In genomic region chr15:92886815-92887214, GRCh38 we compare ENCODE assay signal across 10 cellular contexts. TPM values are rescaled to one million over a fixed set of nuclear protein-coding genes. Genes with fewer than 3 reads are reported as not detected.
A peak's percentile ranks its signal among the peaks of the same experiment; 100 is the strongest.
DNase-seq lines count a peak whose midpoint lies in the region; ATAC-seq and TF ChIP-seq lines count a peak whose summit lies in the region.
"Had no signal": no experiment of that assay in that cellular context is flagged by ENCODE, and none has a peak within 500 bp of the region (broad histone marks: within the 10 kb centered on the region; RNA-seq: fewer than 3 reads in every experiment).

No MANE protein-coding gene starts in this region.

- H3K27me3 Mint-ChIP-seq in activated naive CD4-positive, alpha-beta T cell treated with anti-CD3 and anti-CD28 coated beads, Interleukin-2, amount 10 ng/mL, durations not matched to agents 7 days and 5 days: peaks cover 6% of the 10 kb centered on the region
- no peaks in the 10 kb centered on the region for H3K27me3 Mint-ChIP-seq in memory B cell
- peaks cover 3% of the 10 kb centered on the region for H3K27me3 Mint-ChIP-seq in type B pancreatic cell

- intact Hi-C loops in body of pancreas (cut with DNase I): no loop called here

- H3K27ac ChIP-seq in body of pancreas (peak overlapping the region in 3 of 4 donors; percentile 9 to 100 (median 99)), WERI-Rb-1 (no peak overlapping the region)

- peak overlapping the region; percentile 97 for H3K4me3 Mint-ChIP-seq in activated naive CD4-positive, alpha-beta T cell treated with anti-CD3 and anti-CD28 coated beads, Interleukin-2, amount 10 ng/mL, durations not matched to agents 7 days and 5 days
- H3K4me3 Mint-ChIP-seq in memory B cell: no peak overlapping the region
- H3K4me3 Mint-ChIP-seq in type B pancreatic cell: peak overlapping the region; percentile 96

- peaks cover 51% of the 10 kb centered on the region for H3K4me1 Mint-ChIP-seq in activated naive CD4-positive, alpha-beta T cell treated with anti-CD3 and anti-CD28 coated beads, Interleukin-2, amount 10 ng/mL, durations not matched to agents 7 days and 5 days
- H3K4me1 Mint-ChIP-seq in memory B cell (peaks cover 30% of the 10 kb centered on the region), type B pancreatic cell (ENCODE audit: unreplicated experiment) (peaks cover 33% of the 10 kb centered on the region)

- H3K9me3 ChIP-seq in body of pancreas (no peaks in the 10 kb centered on the region), WERI-Rb-1 (ENCODE audit: severe bottlenecking) (no peaks in the 10 kb centered on the region)

- TF ChIP-seq POLR2A in body of pancreas (IDR thresholded peaks at IDR 0.05): no peak

- H3K27me3 ChIP-seq in body of pancreas (no peaks in the 10 kb centered on the region), WERI-Rb-1 (ENCODE audit: insufficient read depth, low read depth, severe bottlenecking) (no peaks in the 10 kb centered on the region)

- peaks cover 0 to 6% of the 10 kb centered on the region in 2 donors for H3K36me3 ChIP-seq in body of pancreas (replicated peaks in 1 of 2; ENCODE audit: insufficient read depth in 1 of 2, low read depth in 2 of 2)
- H3K36me3 ChIP-seq in WERI-Rb-1: peaks cover 81% of the 10 kb centered on the region

- TF ChIP-seq CTCF in body of pancreas (IDR thresholded peaks at IDR 0.05) (no peak), type B pancreatic cell (conservative IDR thresholded peaks at IDR 0.05) (no peak), WERI-Rb-1 (IDR thresholded peaks at IDR 0.05; ENCODE audit: low read depth, low read length) (no peak)

- H3K36me3 Mint-ChIP-seq in activated naive CD4-positive, alpha-beta T cell treated with anti-CD3 and anti-CD28 coated beads, Interleukin-2, amount 10 ng/mL, durations not matched to agents 7 days and 5 days: peaks cover 68% of the 10 kb centered on the region
- H3K36me3 Mint-ChIP-seq in memory B cell (peaks cover 25% of the 10 kb centered on the region), type B pancreatic cell (peaks cover 63% of the 10 kb centered on the region)

- DNase-seq in activated naive CD4-positive, alpha-beta T cell treated with anti-CD3 and anti-CD28 coated beads, Interleukin-2, amount 10 ng/mL, durations not matched to agents 7 days and 5 days: no peak
- DNase-seq in activated naive CD4-positive, alpha-beta T cell (lab: John Stamatoyannopoulos, UW): no peak
- DNase-seq in body of pancreas (no peak), memory B cell (ENCODE audit: low spot score in 2 of 2) (no peak), type B pancreatic cell (ENCODE audit: extremely low spot score, unreplicated experiment) (no peak), WERI-Rb-1 (no peak)
- DNase-seq: DMS 273 treated with DMSO at 0.1 percent for 48 hours had no signal

- 19 to 21% methylated on average over 8 of the region's 8 CpGs for WGBS in body of pancreas, 2 donors

- H3K27ac Mint-ChIP-seq in activated naive CD4-positive, alpha-beta T cell treated with anti-CD3 and anti-CD28 coated beads, Interleukin-2, amount 10 ng/mL, durations not matched to agents 7 days and 5 days: peak overlapping the region; percentile 99
- H3K27ac Mint-ChIP-seq in memory B cell: peak overlapping the region; percentile 51
- H3K27ac Mint-ChIP-seq in type B pancreatic cell: peak overlapping the region; percentile 71

- H3K9me3 Mint-ChIP-seq in activated naive CD4-positive, alpha-beta T cell treated with anti-CD3 and anti-CD28 coated beads, Interleukin-2, amount 10 ng/mL, durations not matched to agents 7 days and 5 days: no peaks in the 10 kb centered on the region
- H3K9me3 Mint-ChIP-seq in memory B cell (no peaks in the 10 kb centered on the region), type B pancreatic cell (no peaks in the 10 kb centered on the region)

- ATAC-seq in body of pancreas (no peak), memory B cell (ENCODE audit: low read depth) (no peak), GM21526 (IDR thresholded peaks at IDR 0.05; ENCODE audit: low FRiP score, unreplicated experiment) (no peak), HG03095 (IDR thresholded peaks at IDR 0.05; ENCODE audit: unreplicated experiment) (no peak)
- ATAC-seq: esophagus mucosa had no signal

- H3K4me1 ChIP-seq in body of pancreas: peaks cover 41% of the 10 kb centered on the region

- no peak overlapping the region for H3K4me3 ChIP-seq in body of pancreas
- no peak overlapping the region for H3K4me3 ChIP-seq in WERI-Rb-1 (ENCODE audit: low read depth, low read length)

- CTCF ChIA-PET in activated naive CD4-positive, alpha-beta T cell treated with anti-CD3 and anti-CD28 coated beads, Interleukin-2, amount 10 ng/mL, durations not matched to agents 7 days and 5 days (lab: Charles Lee): interaction anchor here (6.0 kb wide), 1 partner anchor 16 kb away, joined by 45 read pairs; the partner anchor contains the start of gene CHD2

RNA-seq across cellular contexts. Expression of gene CHD2, which starts 13.3 kb away (rescaled TPM):
- 10 to 100 TPM; 63.9 to 70.0 TPM for total RNA-seq in body of pancreas
- total RNA-seq in type B pancreatic cell (ENCODE audit: low replicate concordance): 123 and 135 TPM in 2 replicates
